20 cellular contexts compared by ENCODE assay signal in genomic region chr21:44521301-44521927, GRCh38. TPM values are rescaled to one million over a fixed set of nuclear protein-coding genes. Genes with fewer than 3 reads are reported as not detected.
DNase-seq lines count a peak whose midpoint lies in the region; ATAC-seq and TF ChIP-seq lines count a peak whose summit lies in the region.
"Had no signal": no experiment of that assay in that cellular context is flagged by ENCODE, and none has a peak within 500 bp of the region (broad histone marks: within the 10 kb centered on the region; RNA-seq: fewer than 3 reads in every experiment).

No MANE protein-coding gene starts in this region.

- H3K27ac Mint-ChIP-seq in activated CD4-positive, alpha-beta T cell treated with anti-CD3 and anti-CD28 coated beads for 36 hours, result no peak overlapping the region

- no peaks in the 10 kb centered on the region for H3K36me3 Mint-ChIP-seq in activated CD4-positive, alpha-beta T cell treated with anti-CD3 and anti-CD28 coated beads for 36 hours (ENCODE audit: low read depth)

- no peak overlapping the region for H3K4me3 Mint-ChIP-seq in activated CD4-positive, alpha-beta T cell treated with anti-CD3 and anti-CD28 coated beads for 36 hours

- no peaks in the 10 kb centered on the region for H3K27me3 Mint-ChIP-seq in activated CD4-positive, alpha-beta T cell treated with anti-CD3 and anti-CD28 coated beads for 36 hours

- POLR2A ChIA-PET in activated CD4-positive, alpha-beta T cell treated with anti-CD3 and anti-CD28 coated beads for 36 hours (lab: Charles Lee), result no interaction called here

- H3K27me3 ChIP-seq in WERI-Rb-1 (ENCODE audit: insufficient read depth, low read depth, severe bottlenecking), result no peaks in the 10 kb centered on the region
- peaks cover 36% of the 10 kb centered on the region for H3K27me3 ChIP-seq in left ventricle myocardium inferior (ENCODE audit: low read depth)
- no peaks in the 10 kb centered on the region for H3K27me3 ChIP-seq in sigmoid colon

- H3K36me3 ChIP-seq in WERI-Rb-1 (no peaks in the 10 kb centered on the region), left ventricle myocardium inferior (no peaks in the 10 kb centered on the region), sigmoid colon (no peaks in the 10 kb centered on the region)

- no peak for ATAC-seq in activated CD4-positive, alpha-beta T cell treated with anti-CD3 and anti-CD28 coated beads for 36 hours
- no peak for ATAC-seq in left lobe of liver

- intact Hi-C loops in activated CD4-positive, alpha-beta T cell treated with anti-CD3 and anti-CD28 coated beads for 36 hours (cut with DNase I, micrococcal nuclease), result no loop called here
- intact Hi-C loops in left ventricle myocardium inferior (cut with micrococcal nuclease) (no loop called here), sigmoid colon (cut with DNase I) (no loop called here)

- H3K4me1 Mint-ChIP-seq in activated CD4-positive, alpha-beta T cell treated with anti-CD3 and anti-CD28 coated beads for 36 hours, result no peaks in the 10 kb centered on the region

- no peak for TF ChIP-seq EP300 in sigmoid colon (IDR thresholded peaks at IDR 0.05)

- no peaks in the 10 kb centered on the region for H3K9me3 Mint-ChIP-seq in activated CD4-positive, alpha-beta T cell treated with anti-CD3 and anti-CD28 coated beads for 36 hours (ENCODE audit: low read depth)

- H3K9me3 ChIP-seq in WERI-Rb-1 (ENCODE audit: severe bottlenecking), result peaks cover 31% of the 10 kb centered on the region
- no peaks in the 10 kb centered on the region for H3K9me3 ChIP-seq in left ventricle myocardium inferior (replicated peaks)
- no peaks in the 10 kb centered on the region for H3K9me3 ChIP-seq in sigmoid colon

- CTCF ChIA-PET in activated CD4-positive, alpha-beta T cell treated with anti-CD3 and anti-CD28 coated beads for 36 hours (lab: Charles Lee), result no interaction called here

- TF ChIP-seq POLR2A in sigmoid colon (IDR thresholded peaks at IDR 0.05), result no peak

- H3K27ac ChIP-seq in WERI-Rb-1 (no peak overlapping the region), left ventricle myocardium inferior (replicated peaks) (no peak overlapping the region), sigmoid colon (no peak overlapping the region)
- H3K27ac ChIP-seq: HL-60 had no signal

- DNase-seq in activated CD4-positive, alpha-beta T cell treated with anti-CD3 and anti-CD28 coated beads for 36 hours, result peak; percentile 2
- no peak for DNase-seq in activated CD4-positive, alpha-beta T cell treated with anti-CD3 and anti-CD28 coated beads for 1 hour
- DNase-seq in WERI-Rb-1, result peak; percentile 6
- DNase-seq in left ventricle myocardium inferior, result peak; percentile 13
- DNase-seq in sigmoid colon, result peak; percentile 32
- DNase-seq in iPS-NIHi7 (ENCODE audit: extremely low spot score), result no peak
- DNase-seq in left lobe of liver (ENCODE audit: low spot score), result no peak
- no peak for DNase-seq in SK-N-DZ (ENCODE audit: low spot score)
- DNase-seq: KG1, NCI-H1092, NCI-H1694, NCI-H2107, NCI-H345, NCI-H526 treated with DMSO at 0.1 percent for 48 hours had no signal

- WGBS in sigmoid colon, 2 donors, result 80 to 91% methylated on average over 22 of the region's 22 CpGs

- H3K4me3 ChIP-seq in WERI-Rb-1 (ENCODE audit: low read depth, low read length) (no peak overlapping the region), left ventricle myocardium inferior (no peak overlapping the region), sigmoid colon (no peak overlapping the region)

- H3K4me1 ChIP-seq in left ventricle myocardium inferior, result no peaks in the 10 kb centered on the region
- H3K4me1 ChIP-seq in sigmoid colon, result no peaks in the 10 kb centered on the region

- TF ChIP-seq CTCF in WERI-Rb-1 (IDR thresholded peaks at IDR 0.05; ENCODE audit: low read depth, low read length) (no peak), left ventricle myocardium inferior (IDR thresholded peaks at IDR 0.05; ENCODE audit: borderline replicate concordance) (no peak), sigmoid colon (IDR thresholded peaks at IDR 0.05) (no peak)

RNA-seq across cellular contexts. Expression of gene KRTAP10-1, which starts 18.6 kb away (rescaled TPM):
- not detected for total RNA-seq in activated CD4-positive, alpha-beta T cell treated with anti-CD3 and anti-CD28 coated beads for 36 hours
- total RNA-seq in left ventricle myocardium inferior, result not detected
- not detected for total RNA-seq in sigmoid colon
- polyA plus RNA-seq in sigmoid colon, result not detected
- not detected for total RNA-seq in left lobe of liver
- polyA plus RNA-seq in SK-N-DZ (2014; cell fraction: cytosol; rRNA removed), result not detected in 2 replicates
- polyA plus RNA-seq in SK-N-DZ (2014; cell fraction: nucleus; rRNA removed), result not detected in 2 replicates
- total RNA-seq: A172, Caco-2, MCF 10A, RPMI7951 had no signal

RNA-seq across cellular contexts. Expression of gene KRTAP10-2, which starts 29.9 kb away (rescaled TPM):
- total RNA-seq in activated CD4-positive, alpha-beta T cell treated with anti-CD3 and anti-CD28 coated beads for 36 hours, result not detected
- total RNA-seq in left ventricle myocardium inferior (not detected), sigmoid colon (not detected), left lobe of liver (not detected)
- not detected for polyA plus RNA-seq in sigmoid colon
- polyA plus RNA-seq in SK-N-DZ (2014; cell fraction: cytosol; rRNA removed), result not detected in 2 replicates
- not detected in 2 replicates for polyA plus RNA-seq in SK-N-DZ (2014; cell fraction: nucleus; rRNA removed)
- total RNA-seq: A172, Caco-2, MCF 10A, OCI-LY7, RPMI7951 had no signal

RNA-seq across cellular contexts. Expression of gene KRTAP10-3, which starts 37.2 kb away (rescaled TPM):
- not detected for total RNA-seq in activated CD4-positive, alpha-beta T cell treated with anti-CD3 and anti-CD28 coated beads for 36 hours
- not detected for total RNA-seq in left ventricle myocardium inferior
- total RNA-seq in sigmoid colon, result under 1 TPM in 1 of 4 donors, not detected in 3; 0.66 TPM
- not detected for polyA plus RNA-seq in sigmoid colon
- total RNA-seq in left lobe of liver, result not detected
- not detected in 2 replicates for polyA plus RNA-seq in SK-N-DZ (2014; cell fraction: cytosol; rRNA removed)
- polyA plus RNA-seq in SK-N-DZ (2014; cell fraction: nucleus; rRNA removed), result not detected in 2 replicates
- total RNA-seq: A172, Caco-2, MCF 10A, OCI-LY7, RPMI7951 had no signal

RNA-seq across cellular contexts. Expression of gene KRTAP10-4, which starts 52.1 kb away (rescaled TPM):
- total RNA-seq in activated CD4-positive, alpha-beta T cell treated with anti-CD3 and anti-CD28 coated beads for 36 hours, result not detected
- total RNA-seq in left ventricle myocardium inferior (not detected), sigmoid colon (not detected), left lobe of liver (not detected)
- not detected for polyA plus RNA-seq in sigmoid colon
- polyA plus RNA-seq in SK-N-DZ (2014; cell fraction: cytosol; rRNA removed), result not detected in 2 replicates
- polyA plus RNA-seq in SK-N-DZ (2014; cell fraction: nucleus; rRNA removed), result not detected in 2 replicates
- total RNA-seq: A172, Caco-2, MCF 10A, OCI-LY7, RPMI7951 had no signal

RNA-seq across cellular contexts. Expression of gene KRTAP10-5, which starts 59.0 kb away (rescaled TPM):
- not detected for total RNA-seq in activated CD4-positive, alpha-beta T cell treated with anti-CD3 and anti-CD28 coated beads for 36 hours
- total RNA-seq in left ventricle myocardium inferior, result not detected
- not detected for total RNA-seq in sigmoid colon
- polyA plus RNA-seq in sigmoid colon, result not detected
- total RNA-seq in left lobe of liver, result not detected
- polyA plus RNA-seq in SK-N-DZ (2014; cell fraction: cytosol; rRNA removed), result not detected in 2 replicates
- not detected in 2 replicates for polyA plus RNA-seq in SK-N-DZ (2014; cell fraction: nucleus; rRNA removed)
- total RNA-seq: A172, Caco-2, MCF 10A, OCI-LY7, RPMI7951 had no signal

Comparison
In these comparisons a context has a peak if more than half of its experiments do, and no peak if none do; other contexts are left out.
1. DNase-seq: peak in activated CD4-positive, alpha-beta T cell treated with anti-CD3 and anti-CD28 coated beads for 36 hours (single experiment), WERI-Rb-1 (single experiment), left ventricle myocardium inferior (single experiment) and sigmoid colon (single experiment); none in activated CD4-positive, alpha-beta T cell treated with anti-CD3 and anti-CD28 coated beads for 1 hour (single experiment), iPS-NIHi7 (single experiment), left lobe of liver (single experiment) and SK-N-DZ (single experiment).